ENCODE assay signal across 10 cellular contexts in the genomic region with DNA sequence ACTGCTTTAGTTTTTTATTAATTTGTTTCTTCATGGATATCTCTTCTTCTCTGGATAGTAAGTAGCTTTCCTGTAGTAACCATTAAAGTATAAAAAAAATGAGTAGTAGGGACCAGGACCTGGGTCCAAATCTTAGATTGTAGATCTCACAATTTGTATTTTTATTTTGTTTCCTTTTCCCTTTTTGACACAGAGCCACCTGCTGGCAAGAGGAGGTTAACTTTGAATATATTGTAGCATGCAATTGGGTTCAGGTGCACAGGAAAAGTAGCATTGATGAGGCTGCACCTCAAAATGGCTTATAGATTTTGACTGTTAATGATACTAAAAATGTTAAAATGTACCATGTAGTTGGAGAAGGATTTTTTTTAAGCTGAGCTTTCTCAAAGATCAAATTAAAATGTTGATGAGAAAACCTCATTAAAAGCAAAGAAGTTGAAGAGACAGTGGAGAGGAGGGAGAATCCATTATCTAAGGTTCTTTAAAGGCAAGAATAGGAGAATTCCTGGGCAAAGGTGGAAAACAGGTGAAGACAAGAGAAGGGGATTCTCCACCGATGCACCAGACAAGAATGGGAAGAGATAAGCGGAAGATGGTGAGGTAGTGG. TPM values are rescaled to one million over a fixed set of nuclear protein-coding genes. Genes with fewer than 3 reads are reported as not detected.
DNase-seq lines count a peak whose midpoint lies in the region; ATAC-seq and TF ChIP-seq lines count a peak whose summit lies in the region.
"Had no signal": no experiment of that assay in that cellular context is flagged by ENCODE, and none has a peak within 500 bp of the region (broad histone marks: within the 10 kb centered on the region; RNA-seq: fewer than 3 reads in every experiment).

No MANE protein-coding gene starts in this region.

- H3K27ac ChIP-seq in HEK293 (ENCODE audit: extremely low read depth, low read depth, low read length) (no peak overlapping the region), lower lobe of right lung (no peak overlapping the region)
- H3K27ac ChIP-seq: BLaER1 treated with 17β-estradiol and CSF1 and Interleukin-3, amounts not matched to agents 10 nM and 100 nM had no signal

- H3K27me3 ChIP-seq in lower lobe of right lung (ENCODE audit: low read depth) = no peaks in the 10 kb centered on the region
- H3K27me3 ChIP-seq: BLaER1 treated with 17β-estradiol and CSF1 and Interleukin-3, amounts not matched to agents 10 nM and 100 nM had no signal

- H3K4me3 ChIP-seq in HEK293 (ENCODE audit: low read depth, low read length) (no peak overlapping the region), lower lobe of right lung (no peak overlapping the region)
- H3K4me3 ChIP-seq: BLaER1 treated with 17β-estradiol and CSF1 and Interleukin-3, amounts not matched to agents 10 nM and 100 nM had no signal

- no peaks in the 10 kb centered on the region for H3K36me3 Mint-ChIP-seq in activated naive CD8-positive, alpha-beta T cell treated with anti-CD3 and anti-CD28 coated beads, Interleukin-2, amount 50 U/mL, for 24 hours (ENCODE audit: low read depth)
- no peaks in the 10 kb centered on the region for H3K36me3 Mint-ChIP-seq in activated T-helper 17 cell treated with anti-CD3 and anti-CD28 coated beads, Interleukin-2, amount 50 U/mL, for 72 hours (ENCODE audit: low read depth)

- POLR2A ChIA-PET in HEK293 (lab: Yijun Ruan, JAX) = no interaction called here

- H3K36me3 ChIP-seq in HEK293 (ENCODE audit: control insufficient read depth in 2 of 2, insufficient read depth in 1 of 2, low read length in 2 of 2) (no peaks in the 10 kb centered on the region), lower lobe of right lung (no peaks in the 10 kb centered on the region)
- H3K36me3 ChIP-seq: BLaER1 treated with 17β-estradiol and CSF1 and Interleukin-3, amounts not matched to agents 10 nM and 100 nM had no signal

- no peaks in the 10 kb centered on the region for H3K4me1 Mint-ChIP-seq in activated naive CD8-positive, alpha-beta T cell treated with anti-CD3 and anti-CD28 coated beads, Interleukin-2, amount 50 U/mL, for 24 hours
- H3K4me1 Mint-ChIP-seq in activated T-helper 17 cell treated with anti-CD3 and anti-CD28 coated beads, Interleukin-2, amount 50 U/mL, for 72 hours = no peaks in the 10 kb centered on the region

- no peak overlapping the region for H3K27ac Mint-ChIP-seq in activated naive CD8-positive, alpha-beta T cell treated with anti-CD3 and anti-CD28 coated beads, Interleukin-2, amount 50 U/mL, for 24 hours
- H3K27ac Mint-ChIP-seq in activated T-helper 17 cell treated with anti-CD3 and anti-CD28 coated beads, Interleukin-2, amount 50 U/mL, for 72 hours = no peak overlapping the region

- peaks cover 6% of the 10 kb centered on the region for H3K27me3 Mint-ChIP-seq in activated naive CD8-positive, alpha-beta T cell treated with anti-CD3 and anti-CD28 coated beads, Interleukin-2, amount 50 U/mL, for 24 hours
- H3K27me3 Mint-ChIP-seq in activated T-helper 17 cell treated with anti-CD3 and anti-CD28 coated beads, Interleukin-2, amount 50 U/mL, for 72 hours = peaks cover 16% of the 10 kb centered on the region

- CTCF ChIA-PET in HEK293 (lab: Yijun Ruan, JAX) = interaction anchor here (0.6 to 2.3 kb wide), 7 partner anchors 11 to 311 kb away, joined by 3 to 8 read pairs (median 4); no protein-coding TSS in a partner anchor

- ATAC-seq in activated naive CD8-positive, alpha-beta T cell treated with anti-CD3 and anti-CD28 coated beads, Interleukin-2, amount 50 U/mL, for 24 hours = no peak
- ATAC-seq in lower lobe of right lung = no peak
- no peak for ATAC-seq in activated T-helper 17 cell treated with anti-CD3 and anti-CD28 coated beads, Interleukin-2, amount 50 U/mL, for 72 hours (replicated peaks)
- ATAC-seq in GM19324 (IDR thresholded peaks at IDR 0.05; ENCODE audit: low FRiP score, unreplicated experiment) = no peak
- ATAC-seq in GM18498 (IDR thresholded peaks at IDR 0.05; ENCODE audit: unreplicated experiment) = no peak

- no peak for TF ChIP-seq CTCF in HEK293 (tag by site-specific recombination; IDR thresholded peaks at IDR 0.05)
- peak; percentile 47 for TF ChIP-seq CTCF in lower lobe of right lung (IDR thresholded peaks at IDR 0.05)

- intact Hi-C loops in lower lobe of right lung (cut with DNase I) = no loop called here

- H3K4me3 Mint-ChIP-seq in activated naive CD8-positive, alpha-beta T cell treated with anti-CD3 and anti-CD28 coated beads, Interleukin-2, amount 50 U/mL, for 24 hours = no peak overlapping the region
- H3K4me3 Mint-ChIP-seq in activated T-helper 17 cell treated with anti-CD3 and anti-CD28 coated beads, Interleukin-2, amount 50 U/mL, for 72 hours = no peak overlapping the region

- H3K9me3 ChIP-seq in HEK293 (ENCODE audit: control insufficient read depth, insufficient read depth, low read depth, low read length) (no peaks in the 10 kb centered on the region), lower lobe of right lung (no peaks in the 10 kb centered on the region)

- no peaks in the 10 kb centered on the region for H3K4me1 ChIP-seq in HEK293 (ENCODE audit: control insufficient read depth, insufficient read depth, low read length)
- H3K4me1 ChIP-seq in lower lobe of right lung = no peaks in the 10 kb centered on the region
- H3K4me1 ChIP-seq: BLaER1 treated with 17β-estradiol and CSF1 and Interleukin-3, amounts not matched to agents 10 nM and 100 nM had no signal

- no peaks in the 10 kb centered on the region for H3K9me3 Mint-ChIP-seq in activated naive CD8-positive, alpha-beta T cell treated with anti-CD3 and anti-CD28 coated beads, Interleukin-2, amount 50 U/mL, for 24 hours
- no peaks in the 10 kb centered on the region for H3K9me3 Mint-ChIP-seq in activated T-helper 17 cell treated with anti-CD3 and anti-CD28 coated beads, Interleukin-2, amount 50 U/mL, for 72 hours

- DNase-seq in DMS53 (lab: John Stamatoyannopoulos, UW) (peak; percentile 49), DMS53 treated with DMSO at 0.1 percent for 48 hours (lab: John Stamatoyannopoulos, UW; ENCODE audit: unreplicated experiment) (no peak), lower lobe of right lung (no peak)
- peak; percentile 8 for DNase-seq in activated naive CD8-positive, alpha-beta T cell treated with anti-CD3 and anti-CD28 coated beads, Interleukin-2, amount 50 U/mL, for 24 hours

TF ChIP-seq in HEK293, 187 proteins besides CTCF, POLR2A, EP300 and RAD21:
- TF ChIP-seq ZNF837 (tag by site-specific recombination; IDR thresholded peaks at IDR 0.05) (no peak), ZNF354C (tag by site-specific recombination; IDR thresholded peaks at IDR 0.05; ENCODE audit: borderline replicate concordance, low read depth) (no peak), ZNF510 (tag by site-specific recombination; IDR thresholded peaks at IDR 0.05; ENCODE audit: insufficient replicate concordance) (no peak), ZNF654 (tag by site-specific recombination; IDR thresholded peaks at IDR 0.05; ENCODE audit: low read depth) (peak; percentile 20; the same call in 1 of the 2 replicates), ZNF155 (tag by site-specific recombination; IDR thresholded peaks at IDR 0.05) (no peak), ZNF558 (tag by site-specific recombination; IDR thresholded peaks at IDR 0.05) (no peak), ZNF324 (tag by site-specific recombination; IDR thresholded peaks at IDR 0.05) (no peak)
- TF ChIP-seq, protein P1, sequence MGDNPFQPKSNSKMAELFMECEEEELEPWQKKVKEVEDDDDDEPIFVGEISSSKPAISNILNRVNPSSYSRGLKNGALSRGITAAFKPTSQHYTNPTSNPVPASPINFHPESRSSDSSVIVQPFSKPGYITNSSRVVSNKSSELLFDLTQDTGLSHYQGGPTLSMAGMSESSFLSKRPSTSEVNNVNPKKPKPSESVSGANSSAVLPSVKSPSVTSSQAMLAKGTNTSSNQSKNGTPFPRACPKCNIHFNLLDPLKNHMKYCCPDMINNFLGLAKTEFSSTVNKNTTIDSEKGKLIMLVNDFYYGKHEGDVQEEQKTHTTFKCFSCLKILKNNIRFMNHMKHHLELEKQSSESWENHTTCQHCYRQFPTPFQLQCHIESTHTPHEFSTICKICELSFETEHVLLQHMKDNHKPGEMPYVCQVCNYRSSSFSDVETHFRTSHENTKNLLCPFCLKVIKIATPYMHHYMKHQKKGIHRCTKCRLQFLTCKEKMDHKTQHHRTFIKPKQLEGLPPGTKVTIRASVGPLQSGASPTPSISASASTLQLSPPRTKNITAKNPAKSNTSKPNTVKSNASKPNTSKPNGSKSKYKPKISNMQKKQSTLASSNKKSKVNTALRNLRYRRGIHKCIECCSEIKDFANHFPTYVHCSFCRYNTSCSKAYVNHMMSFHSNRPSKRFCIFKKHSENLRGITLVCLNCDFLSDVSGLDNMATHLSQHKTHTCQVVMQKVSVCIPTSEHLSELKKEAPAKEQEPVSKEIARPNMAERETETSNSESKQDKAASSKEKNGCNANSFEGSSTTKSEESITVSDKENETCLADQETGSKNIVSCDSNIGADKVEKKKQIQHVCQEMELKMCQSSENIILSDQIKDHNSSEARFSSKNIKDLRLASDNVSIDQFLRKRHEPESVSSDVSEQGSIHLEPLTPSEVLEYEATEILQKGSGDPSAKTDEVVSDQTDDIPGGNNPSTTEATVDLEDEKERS (tag by site-specific recombination; IDR thresholded peaks at IDR 0.05) = no peak

RNA-seq across cellular contexts. Expression of a gene that starts 48.3 kb away (rescaled TPM):
- total RNA-seq in lower lobe of right lung = 12.5 TPM
- 1 to 10 TPM in 1 of 2 donors, not detected in 1; 1.1 TPM for total RNA-seq in activated T-helper 17 cell treated with anti-CD3 and anti-CD28 coated beads, Interleukin-2, amount 50 U/mL, for 72 hours
- total RNA-seq: mononuclear cell had no signal

Comparison
In these comparisons a context has a peak if more than half of its experiments do, and no peak if none do; other contexts are left out.
1. DNase-seq: peak in DMS53 (single experiment) and activated naive CD8-positive, alpha-beta T cell treated with anti-CD3 and anti-CD28 coated beads, Interleukin-2, amount 50 U/mL, for 24 hours (single experiment); none in DMS53 treated with DMSO at 0.1 percent for 48 hours (single experiment) and lower lobe of right lung (single experiment).